1 cellular context compared by ENCODE assay signal in the genomic region with DNA sequence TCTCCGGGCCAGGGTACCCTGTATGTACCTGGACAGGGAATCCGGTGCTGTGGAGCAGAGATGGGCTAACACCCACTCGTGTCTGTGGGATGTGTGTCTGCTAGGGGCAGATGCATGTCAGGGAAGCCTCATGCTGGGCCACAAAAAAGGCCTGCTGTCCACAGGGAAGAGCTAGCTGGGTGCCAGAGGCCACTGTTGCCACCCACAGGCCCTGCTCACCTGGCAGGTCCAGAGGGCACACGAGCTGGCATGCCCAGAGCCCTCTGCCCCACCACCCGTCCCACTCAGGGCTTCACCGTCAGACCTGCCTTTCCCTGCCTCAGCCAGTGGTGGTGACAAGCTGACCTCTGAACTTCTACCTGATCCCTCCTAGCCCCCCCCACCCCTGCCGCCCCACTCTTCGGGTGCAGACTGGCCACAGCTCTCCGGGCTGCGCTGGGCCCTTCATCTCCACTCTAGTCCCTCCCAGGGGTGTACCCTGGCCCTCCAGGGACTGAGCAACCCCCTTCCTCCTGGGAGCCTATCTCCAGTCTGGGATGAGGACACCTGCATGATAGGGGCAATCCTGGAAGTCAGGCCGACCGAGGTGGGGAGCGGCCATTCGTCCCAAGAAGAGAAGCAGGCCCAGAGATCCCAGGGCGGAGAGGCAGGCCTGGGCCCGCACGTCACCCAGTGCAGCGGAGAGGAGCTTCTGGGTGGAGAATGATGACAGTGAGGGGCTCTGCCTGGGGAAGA.
TF ChIP-seq lines count a peak whose summit lies in the region.

No MANE protein-coding gene starts in this region.

TF ChIP-seq in HepG2, 621 proteins besides CTCF, POLR2A, EP300 and RAD21 (continued from another document and continues in another):
- TF ChIP-seq, protein P1, sequence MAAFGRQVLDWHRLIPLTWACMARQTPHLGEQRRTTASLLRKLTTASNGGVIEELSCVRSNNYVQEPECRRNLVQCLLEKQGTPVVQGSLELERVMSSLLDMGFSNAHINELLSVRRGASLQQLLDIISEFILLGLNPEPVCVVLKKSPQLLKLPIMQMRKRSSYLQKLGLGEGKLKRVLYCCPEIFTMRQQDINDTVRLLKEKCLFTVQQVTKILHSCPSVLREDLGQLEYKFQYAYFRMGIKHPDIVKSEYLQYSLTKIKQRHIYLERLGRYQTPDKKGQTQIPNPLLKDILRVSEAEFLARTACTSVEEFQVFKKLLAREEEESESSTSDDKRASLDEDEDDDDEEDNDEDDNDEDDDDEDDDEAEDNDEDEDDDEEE (CRISPR knock-in tag; IDR thresholded peaks at IDR 0.05), result no peak
- peak; percentile 36 for TF ChIP-seq MED8 (CRISPR knock-in tag; IDR thresholded peaks at IDR 0.05; ENCODE audit: insufficient replicate concordance)
- TF ChIP-seq ATM (IDR thresholded peaks at IDR 0.05; ENCODE audit: borderline replicate concordance), result no peak
- TF ChIP-seq, protein P2, sequence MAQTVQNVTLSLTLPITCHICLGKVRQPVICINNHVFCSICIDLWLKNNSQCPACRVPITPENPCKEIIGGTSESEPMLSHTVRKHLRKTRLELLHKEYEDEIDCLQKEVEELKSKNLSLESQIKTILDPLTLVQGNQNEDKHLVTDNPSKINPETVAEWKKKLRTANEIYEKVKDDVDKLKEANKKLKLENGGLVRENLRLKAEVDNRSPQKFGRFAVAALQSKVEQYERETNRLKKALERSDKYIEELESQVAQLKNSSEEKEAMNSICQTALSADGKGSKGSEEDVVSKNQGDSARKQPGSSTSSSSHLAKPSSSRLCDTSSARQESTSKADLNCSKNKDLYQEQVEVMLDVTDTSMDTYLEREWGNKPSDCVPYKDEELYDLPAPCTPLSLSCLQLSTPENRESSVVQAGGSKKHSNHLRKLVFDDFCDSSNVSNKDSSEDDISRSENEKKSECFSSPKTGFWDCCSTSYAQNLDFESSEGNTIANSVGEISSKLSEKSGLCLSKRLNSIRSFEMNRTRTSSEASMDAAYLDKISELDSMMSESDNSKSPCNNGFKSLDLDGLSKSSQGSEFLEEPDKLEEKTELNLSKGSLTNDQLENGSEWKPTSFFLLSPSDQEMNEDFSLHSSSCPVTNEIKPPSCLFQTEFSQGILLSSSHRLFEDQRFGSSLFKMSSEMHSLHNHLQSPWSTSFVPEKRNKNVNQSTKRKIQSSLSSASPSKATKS (CRISPR knock-in tag; IDR thresholded peaks at IDR 0.05), result no peak
- no peak for TF ChIP-seq ZNF432 (CRISPR knock-in tag; IDR thresholded peaks at IDR 0.05; ENCODE audit: borderline replicate concordance)
- TF ChIP-seq PHF21A (CRISPR knock-in tag; IDR thresholded peaks at IDR 0.05), result no peak
- TF ChIP-seq JUNB (CRISPR knock-in tag; IDR thresholded peaks at IDR 0.05; ENCODE audit: borderline replicate concordance), result no peak
- TF ChIP-seq, protein P3, sequence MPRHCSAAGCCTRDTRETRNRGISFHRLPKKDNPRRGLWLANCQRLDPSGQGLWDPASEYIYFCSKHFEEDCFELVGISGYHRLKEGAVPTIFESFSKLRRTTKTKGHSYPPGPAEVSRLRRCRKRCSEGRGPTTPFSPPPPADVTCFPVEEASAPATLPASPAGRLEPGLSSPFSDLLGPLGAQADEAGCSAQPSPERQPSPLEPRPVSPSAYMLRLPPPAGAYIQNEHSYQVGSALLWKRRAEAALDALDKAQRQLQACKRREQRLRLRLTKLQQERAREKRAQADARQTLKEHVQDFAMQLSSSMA (CRISPR knock-in tag; IDR thresholded peaks at IDR 0.05), result 0 out of 2 replicates have a peak, but pooled peaks have one; percentile 14
- TF ChIP-seq ZNF44 (CRISPR knock-in tag; IDR thresholded peaks at IDR 0.05), result no peak
- TF ChIP-seq ZNF160 (CRISPR knock-in tag; IDR thresholded peaks at IDR 0.05), result peak; percentile 10; the same call in 1 of the 2 replicates
- peak; percentile 32 for TF ChIP-seq PTBP1 (IDR thresholded peaks at IDR 0.05; ENCODE audit: low read depth, low read length, poor library complexity, severe bottlenecking)
- TF ChIP-seq MED1 (CRISPR knock-in tag; IDR thresholded peaks at IDR 0.05), result no peak
- TF ChIP-seq ZNF232 (CRISPR knock-in tag; IDR thresholded peaks at IDR 0.05; ENCODE audit: borderline replicate concordance), result 0 out of 2 replicates have a peak, but pooled peaks have one; percentile 21
- TF ChIP-seq SNAI1 (CRISPR knock-in tag; IDR thresholded peaks at IDR 0.05; ENCODE audit: borderline replicate concordance), result 0 out of 2 replicates have a peak, but pooled peaks have one; percentile 67
- TF ChIP-seq ESRRA (CRISPR knock-in tag; IDR thresholded peaks at IDR 0.05; ENCODE audit: low read depth), result peak; percentile 33; the same call in 1 of the 2 replicates
- 0 out of 2 replicates have a peak, but pooled peaks have one; percentile 1 for TF ChIP-seq KDM3A (CRISPR knock-in tag; IDR thresholded peaks at IDR 0.05; ENCODE audit: low read depth)
- no peak for TF ChIP-seq DMAP1 (CRISPR knock-in tag; IDR thresholded peaks at IDR 0.05)
- TF ChIP-seq ZNF552 (CRISPR knock-in tag; IDR thresholded peaks at IDR 0.05; ENCODE audit: borderline replicate concordance), result 0 out of 2 replicates have a peak, but pooled peaks have one; percentile 42
- TF ChIP-seq KMT2B (CRISPR knock-in tag; IDR thresholded peaks at IDR 0.05), result no peak
- TF ChIP-seq, protein P4, sequence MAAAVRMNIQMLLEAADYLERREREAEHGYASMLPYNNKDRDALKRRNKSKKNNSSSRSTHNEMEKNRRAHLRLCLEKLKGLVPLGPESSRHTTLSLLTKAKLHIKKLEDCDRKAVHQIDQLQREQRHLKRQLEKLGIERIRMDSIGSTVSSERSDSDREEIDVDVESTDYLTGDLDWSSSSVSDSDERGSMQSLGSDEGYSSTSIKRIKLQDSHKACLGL (CRISPR knock-in tag; IDR thresholded peaks at IDR 0.05), result peak; percentile 3; the same call in 1 of the 2 replicates
- TF ChIP-seq ZNF326 (CRISPR knock-in tag; IDR thresholded peaks at IDR 0.05; ENCODE audit: borderline replicate concordance), result no peak
- 0 out of 2 replicates have a peak, but pooled peaks have one; percentile 14 for TF ChIP-seq ZNF335 (CRISPR knock-in tag; IDR thresholded peaks at IDR 0.05)
- TF ChIP-seq, protein P5, sequence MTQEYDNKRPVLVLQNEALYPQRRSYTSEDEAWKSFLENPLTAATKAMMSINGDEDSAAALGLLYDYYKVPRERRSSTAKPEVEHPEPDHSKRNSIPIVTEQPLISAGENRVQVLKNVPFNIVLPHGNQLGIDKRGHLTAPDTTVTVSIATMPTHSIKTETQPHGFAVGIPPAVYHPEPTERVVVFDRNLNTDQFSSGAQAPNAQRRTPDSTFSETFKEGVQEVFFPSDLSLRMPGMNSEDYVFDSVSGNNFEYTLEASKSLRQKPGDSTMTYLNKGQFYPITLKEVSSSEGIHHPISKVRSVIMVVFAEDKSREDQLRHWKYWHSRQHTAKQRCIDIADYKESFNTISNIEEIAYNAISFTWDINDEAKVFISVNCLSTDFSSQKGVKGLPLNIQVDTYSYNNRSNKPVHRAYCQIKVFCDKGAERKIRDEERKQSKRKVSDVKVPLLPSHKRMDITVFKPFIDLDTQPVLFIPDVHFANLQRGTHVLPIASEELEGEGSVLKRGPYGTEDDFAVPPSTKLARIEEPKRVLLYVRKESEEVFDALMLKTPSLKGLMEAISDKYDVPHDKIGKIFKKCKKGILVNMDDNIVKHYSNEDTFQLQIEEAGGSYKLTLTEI (CRISPR knock-in tag; conservative IDR thresholded peaks at IDR 0.05), result no peak
- TF ChIP-seq MIXL1 (CRISPR knock-in tag; IDR thresholded peaks at IDR 0.05), result no peak
- no peak for TF ChIP-seq REXO4 (CRISPR knock-in tag; IDR thresholded peaks at IDR 0.05; ENCODE audit: borderline replicate concordance)
- TF ChIP-seq ZNF549 (CRISPR knock-in tag; IDR thresholded peaks at IDR 0.05), result no peak
- TF ChIP-seq ZNF776 (CRISPR knock-in tag; IDR thresholded peaks at IDR 0.05), result 0 out of 2 replicates have a peak, but pooled peaks have one; percentile 46
- TF ChIP-seq POLR2G (IDR thresholded peaks at IDR 0.05; ENCODE audit: low read depth, low read length), result peak; percentile 19; the same call in 1 of the 2 replicates
- TF ChIP-seq MAFF (IDR thresholded peaks at IDR 0.05; ENCODE audit: low read depth, low read length), result no peak
- peak; percentile 89 for TF ChIP-seq NR2C2 (CRISPR knock-in tag; IDR thresholded peaks at IDR 0.05; ENCODE audit: borderline replicate concordance)
- TF ChIP-seq ZNF557 (CRISPR knock-in tag; IDR thresholded peaks at IDR 0.05), result no peak
- TF ChIP-seq, protein P6, sequence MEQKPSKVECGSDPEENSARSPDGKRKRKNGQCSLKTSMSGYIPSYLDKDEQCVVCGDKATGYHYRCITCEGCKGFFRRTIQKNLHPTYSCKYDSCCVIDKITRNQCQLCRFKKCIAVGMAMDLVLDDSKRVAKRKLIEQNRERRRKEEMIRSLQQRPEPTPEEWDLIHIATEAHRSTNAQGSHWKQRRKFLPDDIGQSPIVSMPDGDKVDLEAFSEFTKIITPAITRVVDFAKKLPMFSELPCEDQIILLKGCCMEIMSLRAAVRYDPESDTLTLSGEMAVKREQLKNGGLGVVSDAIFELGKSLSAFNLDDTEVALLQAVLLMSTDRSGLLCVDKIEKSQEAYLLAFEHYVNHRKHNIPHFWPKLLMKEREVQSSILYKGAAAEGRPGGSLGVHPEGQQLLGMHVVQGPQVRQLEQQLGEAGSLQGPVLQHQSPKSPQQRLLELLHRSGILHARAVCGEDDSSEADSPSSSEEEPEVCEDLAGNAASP (CRISPR knock-in tag; IDR thresholded peaks at IDR 0.05; ENCODE audit: borderline replicate concordance), result no peak
- TF ChIP-seq, protein P7, sequence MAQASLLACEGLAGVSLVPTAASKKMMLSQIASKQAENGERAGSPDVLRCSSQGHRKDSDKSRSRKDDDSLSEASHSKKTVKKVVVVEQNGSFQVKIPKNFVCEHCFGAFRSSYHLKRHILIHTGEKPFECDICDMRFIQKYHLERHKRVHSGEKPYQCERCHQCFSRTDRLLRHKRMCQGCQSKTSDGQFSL (CRISPR knock-in tag; IDR thresholded peaks at IDR 0.05), result peak; percentile 83
- TF ChIP-seq NR2F6 (IDR thresholded peaks at IDR 0.05), result no peak; the same call in 1 of the 2 replicates
- TF ChIP-seq NR2F6 (CRISPR knock-in tag; IDR thresholded peaks at IDR 0.05), result peak; percentile 17; the same call in 1 of the 2 replicates
- TF ChIP-seq, protein P8, sequence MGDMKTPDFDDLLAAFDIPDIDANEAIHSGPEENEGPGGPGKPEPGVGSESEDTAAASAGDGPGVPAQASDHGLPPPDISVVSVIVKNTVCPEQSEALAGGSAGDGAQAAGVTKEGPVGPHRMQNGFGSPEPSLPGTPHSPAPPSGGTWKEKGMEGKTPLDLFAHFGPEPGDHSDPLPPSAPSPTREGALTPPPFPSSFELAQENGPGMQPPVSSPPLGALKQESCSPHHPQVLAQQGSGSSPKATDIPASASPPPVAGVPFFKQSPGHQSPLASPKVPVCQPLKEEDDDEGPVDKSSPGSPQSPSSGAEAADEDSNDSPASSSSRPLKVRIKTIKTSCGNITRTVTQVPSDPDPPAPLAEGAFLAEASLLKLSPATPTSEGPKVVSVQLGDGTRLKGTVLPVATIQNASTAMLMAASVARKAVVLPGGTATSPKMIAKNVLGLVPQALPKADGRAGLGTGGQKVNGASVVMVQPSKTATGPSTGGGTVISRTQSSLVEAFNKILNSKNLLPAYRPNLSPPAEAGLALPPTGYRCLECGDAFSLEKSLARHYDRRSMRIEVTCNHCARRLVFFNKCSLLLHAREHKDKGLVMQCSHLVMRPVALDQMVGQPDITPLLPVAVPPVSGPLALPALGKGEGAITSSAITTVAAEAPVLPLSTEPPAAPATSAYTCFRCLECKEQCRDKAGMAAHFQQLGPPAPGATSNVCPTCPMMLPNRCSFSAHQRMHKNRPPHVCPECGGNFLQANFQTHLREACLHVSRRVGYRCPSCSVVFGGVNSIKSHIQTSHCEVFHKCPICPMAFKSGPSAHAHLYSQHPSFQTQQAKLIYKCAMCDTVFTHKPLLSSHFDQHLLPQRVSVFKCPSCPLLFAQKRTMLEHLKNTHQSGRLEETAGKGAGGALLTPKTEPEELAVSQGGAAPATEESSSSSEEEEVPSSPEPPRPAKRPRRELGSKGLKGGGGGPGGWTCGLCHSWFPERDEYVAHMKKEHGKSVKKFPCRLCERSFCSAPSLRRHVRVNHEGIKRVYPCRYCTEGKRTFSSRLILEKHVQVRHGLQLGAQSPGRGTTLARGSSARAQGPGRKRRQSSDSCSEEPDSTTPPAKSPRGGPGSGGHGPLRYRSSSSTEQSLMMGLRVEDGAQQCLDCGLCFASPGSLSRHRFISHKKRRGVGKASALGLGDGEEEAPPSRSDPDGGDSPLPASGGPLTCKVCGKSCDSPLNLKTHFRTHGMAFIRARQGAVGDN (CRISPR knock-in tag; IDR thresholded peaks at IDR 0.05), result peak; percentile 45
- TF ChIP-seq, protein P9, sequence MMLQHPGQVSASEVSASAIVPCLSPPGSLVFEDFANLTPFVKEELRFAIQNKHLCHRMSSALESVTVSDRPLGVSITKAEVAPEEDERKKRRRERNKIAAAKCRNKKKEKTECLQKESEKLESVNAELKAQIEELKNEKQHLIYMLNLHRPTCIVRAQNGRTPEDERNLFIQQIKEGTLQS (CRISPR knock-in tag; IDR thresholded peaks at IDR 0.05), result no peak
- TF ChIP-seq ZNF530 (CRISPR knock-in tag; IDR thresholded peaks at IDR 0.05; ENCODE audit: low read depth), result no peak
- no peak for TF ChIP-seq SMYD3 (CRISPR knock-in tag; IDR thresholded peaks at IDR 0.05)
- TF ChIP-seq, protein P10, sequence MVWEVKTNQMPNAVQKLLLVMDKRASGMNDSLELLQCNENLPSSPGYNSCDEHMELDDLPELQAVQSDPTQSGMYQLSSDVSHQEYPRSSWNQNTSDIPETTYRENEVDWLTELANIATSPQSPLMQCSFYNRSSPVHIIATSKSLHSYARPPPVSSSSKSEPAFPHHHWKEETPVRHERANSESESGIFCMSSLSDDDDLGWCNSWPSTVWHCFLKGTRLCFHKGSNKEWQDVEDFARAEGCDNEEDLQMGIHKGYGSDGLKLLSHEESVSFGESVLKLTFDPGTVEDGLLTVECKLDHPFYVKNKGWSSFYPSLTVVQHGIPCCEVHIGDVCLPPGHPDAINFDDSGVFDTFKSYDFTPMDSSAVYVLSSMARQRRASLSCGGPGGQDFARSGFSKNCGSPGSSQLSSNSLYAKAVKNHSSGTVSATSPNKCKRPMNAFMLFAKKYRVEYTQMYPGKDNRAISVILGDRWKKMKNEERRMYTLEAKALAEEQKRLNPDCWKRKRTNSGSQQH (CRISPR knock-in tag; IDR thresholded peaks at IDR 0.05; ENCODE audit: low read depth), result no peak
- TF ChIP-seq GFI1 (CRISPR knock-in tag; IDR thresholded peaks at IDR 0.05; ENCODE audit: borderline replicate concordance), result no peak
- TF ChIP-seq TOE1 (CRISPR knock-in tag; IDR thresholded peaks at IDR 0.05), result no peak
- no peak for TF ChIP-seq ZNF749 (CRISPR knock-in tag; IDR thresholded peaks at IDR 0.05; ENCODE audit: borderline replicate concordance)
